Comparison of ENCODE assay signal across 19 cellular contexts in genomic region chr3:194158942-194159439, GRCh38. TPM values are rescaled to one million over a fixed set of nuclear protein-coding genes. Genes with fewer than 3 reads are reported as not detected.
A peak's percentile ranks its signal among the peaks of the same experiment; 100 is the strongest.
DNase-seq lines count a peak whose midpoint lies in the region; ATAC-seq, FAIRE-seq and TF ChIP-seq lines count a peak whose summit lies in the region.
"Had no signal": no experiment of that assay in that cellular context is flagged by ENCODE, and none has a peak within 500 bp of the region (broad histone marks: within the 10 kb centered on the region; RNA-seq: fewer than 3 reads in every experiment).

No MANE protein-coding gene starts in this region.

- H3K27ac ChIP-seq in pancreas: peak overlapping the region in 2 of 4 donors; percentile 89 to 90
- H3K27ac ChIP-seq: neutrophil had no signal

- H3K4me3 ChIP-seq in bronchial epithelial cell (ENCODE audit: low read depth, low read length) (no peak overlapping the region), pancreas (no peak overlapping the region)
- H3K4me3 ChIP-seq: GM23338 had no signal

- peaks cover 2% of the 10 kb centered on the region for H3K4me1 Mint-ChIP-seq in T-helper 17 cell
- H3K4me1 Mint-ChIP-seq: memory B cell had no signal

- H3K27me3 Mint-ChIP-seq in T-helper 17 cell: peaks cover 52% of the 10 kb centered on the region

- FAIRE-seq in bronchial epithelial cell (lab: Jason Lieb, UNC) (no peak), pancreas (lab: Jason Lieb, UNC) (no peak)

- ATAC-seq in pancreas: peak; percentile 64 to 83 (median 70)
- no peak for ATAC-seq in HG03460 (IDR thresholded peaks at IDR 0.05; ENCODE audit: unreplicated experiment)
- ATAC-seq in T-helper 17 cell: no peak
- ATAC-seq: effector memory CD8-positive, alpha-beta T cell; GM23338 had no signal

- H3K27ac Mint-ChIP-seq in T-helper 17 cell: no peak overlapping the region
- H3K27ac Mint-ChIP-seq: effector memory CD8-positive, alpha-beta T cell; GM23338; memory B cell had no signal

- no peaks in the 10 kb centered on the region for H3K27me3 ChIP-seq in bronchial epithelial cell (ENCODE audit: control insufficient read depth, insufficient read depth, low read length)
- H3K27me3 ChIP-seq in pancreas: no peaks in the 10 kb centered on the region
- H3K27me3 ChIP-seq: neutrophil had no signal

- H3K36me3 ChIP-seq in bronchial epithelial cell (ENCODE audit: control insufficient read depth, insufficient read depth, low read length): no peaks in the 10 kb centered on the region
- H3K36me3 ChIP-seq in pancreas: no peaks in the 10 kb centered on the region

- no peaks in the 10 kb centered on the region for H3K9me3 ChIP-seq in pancreas
- no peaks in the 10 kb centered on the region for H3K9me3 ChIP-seq in T-helper 17 cell (ENCODE audit: control insufficient read depth, low read length, poor library complexity, severe bottlenecking)
- H3K9me3 ChIP-seq: neutrophil had no signal

- 40 to 54% methylated on average over 3 of the region's 3 CpGs for WGBS in pancreas, 2 donors

- DNase-seq in DMS53 (lab: John Stamatoyannopoulos, UW): peak; percentile 64
- DNase-seq in M059J (ENCODE audit: low read depth): peak; percentile 43
- peak; percentile 86 for DNase-seq in bronchial epithelial cell (ENCODE audit: low read depth)
- DNase-seq in pancreas: peak in 5 of 6 donors; percentile 61 to 76 (median 70)
- DNase-seq in RKO (ENCODE audit: low spot score): no peak
- DNase-seq in T-helper 17 cell: no peak
- DNase-seq in AG20443 (ENCODE audit: low spot score): no peak
- DNase-seq: activated naive CD4-positive, alpha-beta T cell treated with anti-CD3 and anti-CD28 coated beads, Interleukin-2, amount 50 U/mL, for 16 hours; caudate nucleus; DND-41; effector memory CD8-positive, alpha-beta T cell; foreskin melanocyte; NCI-H1092; NCI-H226; OCI-M1 had no signal

- H3K36me3 Mint-ChIP-seq in T-helper 17 cell (ENCODE audit: low read depth): peaks cover 5% of the 10 kb centered on the region

- TF ChIP-seq CTCF in bronchial epithelial cell (IDR thresholded peaks at IDR 0.05; ENCODE audit: insufficient read depth, low read length, severe bottlenecking) (no peak), pancreas (IDR thresholded peaks at IDR 0.05) (no peak)

- no peak overlapping the region for H3K4me3 Mint-ChIP-seq in T-helper 17 cell
- H3K4me3 Mint-ChIP-seq: effector memory CD8-positive, alpha-beta T cell; GM23338; memory B cell had no signal

- H3K4me1 ChIP-seq in pancreas: peaks cover 0 to 31% (median 30%) of the 10 kb centered on the region in 3 donors

- intact Hi-C loops in pancreas (cut with DNase I): no loop called here

RNA-seq across cellular contexts. Expression of gene HES1, which starts 23.0 kb away (rescaled TPM):
- total RNA-seq in M059J (2014; rRNA removed; shearing (Covaris generic)): 24.7 and 31.4 TPM in 2 replicates
- total RNA-seq in bronchial epithelial cell (46.6 and 87.8 TPM in 2 replicates), pancreas (10 to 100 TPM; 15.7 to 51.6 (median 36.3) TPM), T-helper 17 cell (1 to 10 TPM; 2.4 to 3.1 TPM)
- polyA plus RNA-seq in pancreas: 10 to 100 TPM; 22.3 to 68.5 TPM

Comparison
In these comparisons a context has a peak if more than half of its experiments do, and no peak if none do; other contexts are left out.
1. DNase-seq: peak in DMS53 (single experiment), M059J (single experiment), bronchial epithelial cell (single experiment) and pancreas (5 of 6); none in RKO (single experiment), T-helper 17 cell (0 of 3) and AG20443 (single experiment).
2. ATAC-seq: peak in pancreas (4 of 4); none in HG03460 (single experiment) and T-helper 17 cell (single experiment).